In genomic region chr19:536881-537404, GRCh38 we compare ENCODE assay signal across 12 cellular contexts. TPM values are rescaled to one million over a fixed set of nuclear protein-coding genes. Genes with fewer than 3 reads are reported as not detected.
"Had no signal": no experiment of that assay in that cellular context is flagged by ENCODE, and none has a peak within 500 bp of the region (broad histone marks: within the 10 kb centered on the region; RNA-seq: fewer than 3 reads in every experiment).

No MANE protein-coding gene starts in this region.

- ATAC-seq: GM23338, HCT116 had no signal

- DNase-seq: GM23248, GOT3, H7, H9, HCEC 1CT, HFFc6 had no signal

- H3K4me3 ChIP-seq: GM23248, GM23338, HAP-1 had no signal

- FAIRE-seq: H1, H54 had no signal

- H3K9me3 ChIP-seq: HAP-1 had no signal

- H3K27ac ChIP-seq: GM23248 had no signal

- H3K4me2 ChIP-seq: GM23338 had no signal

- H3K9ac ChIP-seq: GM23248 had no signal

- H2AFZ ChIP-seq: GM23248, GM23338 had no signal

RNA-seq across cellular contexts. Expression of gene GZMM, which starts 6.9 kb away (rescaled TPM):
- total RNA-seq: GM23248, GM23338, H4 had no signal
- polyA plus RNA-seq: GM23248 had no signal

RNA-seq across cellular contexts. Expression of gene MADCAM1, which starts 40.7 kb away (rescaled TPM):
- total RNA-seq: H4, H7 had no signal
